Comparison of ENCODE assay signal across 8 cellular contexts in the genomic region with DNA sequence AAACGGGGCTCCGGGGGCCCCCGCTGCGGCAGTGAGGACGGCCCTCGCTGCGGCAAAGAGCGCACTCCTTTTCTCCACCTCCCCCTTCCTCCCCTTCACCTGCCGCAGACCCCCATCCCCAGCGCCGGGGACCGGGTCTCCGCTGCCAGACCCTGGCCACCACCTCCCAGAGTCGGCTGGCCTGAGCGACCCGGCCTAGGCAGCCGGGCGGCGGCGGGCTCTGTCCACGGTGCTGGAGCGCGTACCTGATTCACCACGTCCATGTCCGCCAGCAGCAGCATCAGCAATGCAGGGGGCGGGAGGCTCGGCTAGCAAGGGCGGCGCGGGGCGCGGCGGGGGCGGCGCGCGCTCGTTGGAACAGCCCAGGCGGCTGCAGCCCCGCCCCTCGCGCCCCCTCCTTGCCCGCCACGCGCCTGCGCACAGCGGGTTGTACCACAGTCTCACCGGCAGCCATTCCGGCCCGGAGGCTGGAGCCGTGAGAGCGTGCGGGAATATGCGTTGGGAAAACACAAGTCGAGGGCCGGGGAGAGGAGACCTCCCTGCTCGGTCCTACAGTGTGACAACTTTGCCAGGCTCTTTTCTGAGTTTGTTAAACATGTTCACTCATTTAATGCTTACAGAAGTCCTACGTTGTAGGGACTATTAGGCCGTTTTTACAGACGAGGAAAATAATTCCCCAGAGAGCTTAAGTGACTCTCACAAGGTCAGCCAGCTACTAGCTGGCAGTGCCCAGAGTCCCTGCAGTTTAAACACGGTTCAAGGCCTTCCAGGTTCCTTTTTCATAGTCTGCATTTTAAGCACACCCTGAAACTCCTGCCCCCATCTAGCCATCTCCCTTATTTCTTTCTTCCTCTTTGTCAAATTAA. TPM values are rescaled to one million over a fixed set of nuclear protein-coding genes. Genes with fewer than 3 reads are reported as not detected.
DNase-seq lines count a peak whose midpoint lies in the region; ATAC-seq and TF ChIP-seq lines count a peak whose summit lies in the region.

A gene (minus strand): TSS at position 288 of the 866 bp plus-strand sequence. CDS start 7 bp downstream, at position 281.

- no peaks in the 10 kb centered on the region for H4K20me1 ChIP-seq in OCI-LY1 (ENCODE audit: insufficient read depth, low read length)

- H3K27ac ChIP-seq in OCI-LY1 (ENCODE audit: low read depth, low read length, poor library complexity, severe bottlenecking) (no peak within 1 kb of the TSS), muscle layer of duodenum (ENCODE audit: low read length) (peak within 1 kb of the TSS; percentile 56)

- H3F3A ChIP-seq in OCI-LY1 (ENCODE audit: insufficient read depth, low read length) = no peaks in the 10 kb centered on the region

- H3K4me1 ChIP-seq in OCI-LY1 (ENCODE audit: insufficient read depth, low read length, severe bottlenecking) = peaks cover 10% of the 10 kb centered on the region
- H3K4me1 ChIP-seq in muscle layer of duodenum (ENCODE audit: control insufficient read depth in 1 of 2, insufficient read depth in 2 of 2, low read length in 2 of 2) = peaks cover 0 to 7% of the 10 kb centered on the region in 2 donors

- no peak within 1 kb of the TSS for H3K27ac Mint-ChIP-seq in Calu3 (ENCODE audit: unreplicated experiment)

- peak within 1 kb of the TSS; percentile 83 for H3K4me2 ChIP-seq in OCI-LY1 (ENCODE audit: low read length)

- peak; percentile 92 for DNase-seq in Calu3
- DNase-seq in HT1080 (ENCODE audit: low read depth) = peak; percentile 73
- DNase-seq in activated T-cell treated with anti-CD3 and anti-CD28 coated beads for 4 hours = peak; percentile 81
- DNase-seq in epithelial cell of proximal tubule (ENCODE audit: low read depth) = peak; percentile 7
- peak; percentile 88 for DNase-seq in stimulated activated CD8-positive, alpha-beta memory T cell treated with anti-CD3 and anti-CD28 coated beads, Interleukin-4, amount 100 ng/mL, for 48 hours

- peaks cover 40% of the 10 kb centered on the region for H3K27me3 Mint-ChIP-seq in Calu3 (ENCODE audit: unreplicated experiment)

- no peaks in the 10 kb centered on the region for H3K9me2 ChIP-seq in OCI-LY1 (ENCODE audit: low read depth, low read length)

- CTCF ChIA-PET in Calu3 (lab: Charles Lee) = no interaction called here

- H3K9ac ChIP-seq in OCI-LY1 (ENCODE audit: low read length) = peak within 1 kb of the TSS; percentile 67

- H3K27me3 ChIP-seq in OCI-LY1 (ENCODE audit: insufficient read depth, low read length) (no peaks in the 10 kb centered on the region), muscle layer of duodenum (ENCODE audit: low read depth, low read length) (no peaks in the 10 kb centered on the region)

- H3K36me3 ChIP-seq in OCI-LY1 (ENCODE audit: insufficient read depth, low read length) (no peaks in the 10 kb centered on the region), muscle layer of duodenum (ENCODE audit: control insufficient read depth in 1 of 2, insufficient read depth in 2 of 2, low read length in 2 of 2) (no peaks in the 10 kb centered on the region)

- peaks cover 10% of the 10 kb centered on the region for H3K4me1 Mint-ChIP-seq in Calu3 (ENCODE audit: low read depth, unreplicated experiment)

- intact Hi-C loops in Calu3 (cut with micrococcal nuclease; ENCODE audit: unreplicated experiment) = loop anchor here (10.0 kb wide), 1 partner anchor 555 kb away; no protein-coding TSS in a partner anchor

- H3K36me3 Mint-ChIP-seq in Calu3 (ENCODE audit: insufficient read depth, unreplicated experiment) = peaks cover 11% of the 10 kb centered on the region

- no peaks in the 10 kb centered on the region for H3K9me3 Mint-ChIP-seq in Calu3 (ENCODE audit: low read depth, unreplicated experiment)

- BruUV-seq in Calu3 (replicated peaks; lab: Mats Ljungman, UMichigan) = no TSS peak

- H3K9me3 ChIP-seq in OCI-LY1 (ENCODE audit: low read length) (no peaks in the 10 kb centered on the region), muscle layer of duodenum (ENCODE audit: control insufficient read depth in 1 of 2, low read length in 2 of 2) (no peaks in the 10 kb centered on the region)

- H3K4me3 ChIP-seq in OCI-LY1 (ENCODE audit: low read depth, low read length, poor library complexity, severe bottlenecking) (peak within 1 kb of the TSS; percentile 58), epithelial cell of proximal tubule (ENCODE audit: low read depth, low read length) (peak within 1 kb of the TSS; percentile 44), muscle layer of duodenum (ENCODE audit: low read depth in 1 of 2, low read length in 2 of 2) (peak within 1 kb of the TSS; percentile 49 to 59)

- peak; percentile 82 for ATAC-seq in GM21360 (IDR thresholded peaks at IDR 0.05; ENCODE audit: unreplicated experiment)

- no peaks in the 10 kb centered on the region for H3K79me2 ChIP-seq in OCI-LY1 (ENCODE audit: insufficient read depth, low read length)

- H2AFZ ChIP-seq in OCI-LY1 (ENCODE audit: low read length) = no peak within 1 kb of the TSS

- no peak for TF ChIP-seq CTCF in Calu3 (IDR thresholded peaks at IDR 0.05; ENCODE audit: unreplicated experiment)
- no peak for TF ChIP-seq CTCF in OCI-LY1 (IDR thresholded peaks at IDR 0.05; ENCODE audit: low read length)
- TF ChIP-seq CTCF in epithelial cell of proximal tubule (conservative IDR thresholded peaks at IDR 0.05; ENCODE audit: low read depth, low read length) = no peak

- peak within 1 kb of the TSS; percentile 20 for H3K4me3 Mint-ChIP-seq in Calu3 (ENCODE audit: low read depth, unreplicated experiment)

RNA-seq across cellular contexts. Expression of the gene that starts here (rescaled TPM):
- 1.9 and 2.7 TPM in 2 replicates for total RNA-seq in Calu3 (2022)
- 0.23 and 0.70 TPM in 2 replicates for total RNA-seq in HT1080 (2014; rRNA removed; shearing (Covaris generic))
- 0.23 and 0.26 TPM in 2 replicates for polyA plus RNA-seq in HT1080 (2015; cell fraction: cytosol; rRNA removed)
- 0.13 and 0.71 TPM in 2 replicates for polyA plus RNA-seq in HT1080 (2015; cell fraction: nucleus; rRNA removed)
- 0.17 and 0.29 TPM in 2 replicates for total RNA-seq in epithelial cell of proximal tubule

Comparison
In these comparisons a context has a peak if more than half of its experiments do, and no peak if none do; other contexts are left out.
1. Peak in DNase-seq in HT1080; RNA of the gene not detected or under 1 TPM.
2. Peak in DNase-seq and H3K4me3 ChIP-seq in epithelial cell of proximal tubule; RNA of the gene not detected or under 1 TPM.
3. DNase-seq: peak in every context shown above with its lines; median percentile 92 in Calu3; 88 in stimulated activated CD8-positive, alpha-beta memory T cell treated with anti-CD3 and anti-CD28 coated beads, Interleukin-4, amount 100 ng/mL, for 48 hours; 81 in activated T-cell treated with anti-CD3 and anti-CD28 coated beads for 4 hours; 73 in HT1080; 7 in epithelial cell of proximal tubule.